In the genomic region with DNA sequence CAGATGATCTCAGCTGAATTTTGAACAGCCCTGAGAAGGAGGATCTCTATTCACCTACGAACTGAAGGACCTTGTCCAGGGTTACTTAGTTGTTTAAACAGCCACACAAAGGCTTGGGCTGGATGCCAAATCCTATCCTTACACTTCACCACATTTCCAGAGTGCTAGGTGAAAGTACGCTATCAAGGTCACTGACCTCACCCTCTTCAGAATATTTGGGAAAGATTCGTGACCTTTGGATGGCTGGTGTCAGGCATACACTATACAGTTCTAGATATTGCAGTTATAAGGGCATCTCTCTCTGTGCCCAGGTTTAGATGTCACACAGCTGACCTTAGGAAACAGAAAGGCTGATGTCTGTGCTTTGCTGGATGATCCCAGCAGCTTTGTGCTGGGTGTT, we compare ENCODE assay signal across 20 cellular contexts.
DNase-seq lines count a peak whose midpoint lies in the region; ATAC-seq, FAIRE-seq and TF ChIP-seq lines count a peak whose summit lies in the region.
"Had no signal": no experiment of that assay in that cellular context is flagged by ENCODE, and none has a peak within 500 bp of the region (broad histone marks: within the 10 kb centered on the region; RNA-seq: fewer than 3 reads in every experiment).

No MANE protein-coding gene starts in this region.

- H3K4me3 ChIP-seq in A549 = no peak overlapping the region
- H3K4me3 ChIP-seq: adrenal gland had no signal

- TF ChIP-seq CTCF in A549 (IDR thresholded peaks at IDR 0.05) = no peak

- DNase-seq in A549 (ENCODE audit: low read depth in 1 of 2, low spot score in 1 of 2) = peak in 1 of 2 experiments; percentile 41
- peak in 2 of 3 experiments; percentile 24 to 56 for DNase-seq in NCI-H1417 (lab: John Stamatoyannopoulos, UW)
- DNase-seq in SHP77 (lab: John Stamatoyannopoulos, UW) = peak; percentile 26 to 30
- DNase-seq in left colon = peak in 1 of 2 donors; percentile 22
- DNase-seq in amniotic stem cell (lab: John Stamatoyannopoulos, UW) = no peak
- DNase-seq in activated CD4-positive, alpha-beta T cell treated with anti-CD3 and anti-CD28 coated beads for 36 hours = no peak
- no peak for DNase-seq in NCI-H2081 (lab: John Stamatoyannopoulos, UW)
- DNase-seq: activated CD8-positive, alpha-beta T cell treated with anti-CD3 and anti-CD28 coated beads, Interleukin-2, amount 10 ng/mL, durations not matched to agents 7 days and 5 days; CD4-positive, alpha-beta T cell; foreskin melanocyte; mesendoderm; NCI-H1694; retina had no signal

- H3K36me3 Mint-ChIP-seq in activated CD4-positive, alpha-beta T cell treated with anti-CD3 and anti-CD28 coated beads for 36 hours (ENCODE audit: low read depth) = no peaks in the 10 kb centered on the region

- ATAC-seq in A549 = peak in 1 of 2 experiments; percentile 35; a peak in 3 of 6 replicates
- ATAC-seq in left colon = peak; percentile 84
- no peak for ATAC-seq in GM19035 (IDR thresholded peaks at IDR 0.05; ENCODE audit: unreplicated experiment)
- ATAC-seq in activated CD4-positive, alpha-beta T cell treated with anti-CD3 and anti-CD28 coated beads for 36 hours = no peak
- ATAC-seq: activated CD8-positive, alpha-beta T cell treated with anti-CD3 and anti-CD28 coated beads, Interleukin-2, amount 10 ng/mL, durations not matched to agents 7 days and 5 days had no signal

- H3K27ac Mint-ChIP-seq in activated CD4-positive, alpha-beta T cell treated with anti-CD3 and anti-CD28 coated beads for 36 hours = no peak overlapping the region
- H3K27ac Mint-ChIP-seq: activated CD8-positive, alpha-beta T cell treated with anti-CD3 and anti-CD28 coated beads, Interleukin-2, amount 10 ng/mL, durations not matched to agents 7 days and 5 days; activated T-helper 2 cell treated with anti-CD3 and anti-CD28 coated beads, Interferon-gamma antibody, Interleukin-2, Interleukin-4, amounts not matched to agents 10 μg/mL and 5 μg/mL and 100 μg/mL, durations not matched to agents 14 hours and 24 hours and 36 hours; CD4-positive, alpha-beta T cell had no signal

- no peaks in the 10 kb centered on the region for H3K4me1 Mint-ChIP-seq in activated CD4-positive, alpha-beta T cell treated with anti-CD3 and anti-CD28 coated beads for 36 hours

- no peaks in the 10 kb centered on the region for H3K27me3 Mint-ChIP-seq in activated CD4-positive, alpha-beta T cell treated with anti-CD3 and anti-CD28 coated beads for 36 hours
- H3K27me3 Mint-ChIP-seq: CD4-positive, alpha-beta T cell had no signal

- no peak for FAIRE-seq in A549 (lab: Jason Lieb, UNC)
- FAIRE-seq: endothelial cell of umbilical vein had no signal

- TF ChIP-seq POLR2A in A549 (IDR thresholded peaks at IDR 0.05; ENCODE audit: low read length) = no peak

- POLR2A ChIA-PET in A549 (lab: Yijun Ruan, JAX) = no interaction called here
- POLR2A ChIA-PET in activated CD4-positive, alpha-beta T cell treated with anti-CD3 and anti-CD28 coated beads for 36 hours (lab: Charles Lee) = no interaction called here

- TF ChIP-seq RAD21 in A549 (conservative IDR thresholded peaks at IDR 0.05 in 1 of 2, IDR thresholded peaks at IDR 0.05 in 1 of 2) = no peak

- no peak for TF ChIP-seq EP300 in A549 (IDR thresholded peaks at IDR 0.05)

- peak overlapping the region in 1 of 2 experiments; percentile 7; a peak in 1 of 6 replicates for H3K27ac ChIP-seq in A549
- H3K27ac ChIP-seq: adrenal gland, KMS-11, RWPE1 had no signal

- H3K9me3 Mint-ChIP-seq in activated CD4-positive, alpha-beta T cell treated with anti-CD3 and anti-CD28 coated beads for 36 hours (ENCODE audit: low read depth) = no peaks in the 10 kb centered on the region
- H3K9me3 Mint-ChIP-seq: activated T-helper 2 cell treated with anti-CD3 and anti-CD28 coated beads, Interferon-gamma antibody, Interleukin-2, Interleukin-4, amounts not matched to agents 10 μg/mL and 5 μg/mL and 100 μg/mL, durations not matched to agents 14 hours and 24 hours and 36 hours; CD4-positive, alpha-beta T cell; neural crest cell had no signal

- H3K4me2 ChIP-seq in A549 = peak overlapping the region; percentile 3
- H3K4me2 ChIP-seq: KMS-11 had no signal

- intact Hi-C loops in left colon (cut with DNase I, micrococcal nuclease) = no loop called here
- intact Hi-C loops in activated CD4-positive, alpha-beta T cell treated with anti-CD3 and anti-CD28 coated beads for 36 hours (cut with DNase I, micrococcal nuclease) = no loop called here

- H3K4me3 Mint-ChIP-seq in activated CD4-positive, alpha-beta T cell treated with anti-CD3 and anti-CD28 coated beads for 36 hours = no peak overlapping the region
- H3K4me3 Mint-ChIP-seq: activated CD8-positive, alpha-beta T cell treated with anti-CD3 and anti-CD28 coated beads, Interleukin-2, amount 10 ng/mL, durations not matched to agents 7 days and 5 days; CD4-positive, alpha-beta T cell; neural crest cell had no signal

- 39% methylated on average over 3 of the region's 3 CpGs for WGBS in A549 (ENCODE audit: missing lambda C conversion rate)

- CTCF ChIA-PET in A549 (lab: Yijun Ruan, JAX) = interaction anchor here (1.0 kb wide), 1 partner anchor 415 kb away, joined by 3 read pairs; no protein-coding TSS in a partner anchor
- CTCF ChIA-PET in activated CD4-positive, alpha-beta T cell treated with anti-CD3 and anti-CD28 coated beads for 36 hours (lab: Charles Lee) = no interaction called here

- peaks cover 54% of the 10 kb centered on the region for H3K4me1 ChIP-seq in A549

- no peaks in the 10 kb centered on the region for H3K9me3 ChIP-seq in A549
- H3K9me3 ChIP-seq: adrenal gland had no signal

TF ChIP-seq in A549, 52 proteins besides CTCF, POLR2A, EP300 and RAD21:
- no peak for TF ChIP-seq MYC (IDR thresholded peaks at IDR 0.05; ENCODE audit: borderline replicate concordance, low read length)
- TF ChIP-seq NPAS2 (CRISPR knock-in tag; IDR thresholded peaks at IDR 0.05; ENCODE audit: borderline replicate concordance) = no peak
- TF ChIP-seq, protein P1, sequence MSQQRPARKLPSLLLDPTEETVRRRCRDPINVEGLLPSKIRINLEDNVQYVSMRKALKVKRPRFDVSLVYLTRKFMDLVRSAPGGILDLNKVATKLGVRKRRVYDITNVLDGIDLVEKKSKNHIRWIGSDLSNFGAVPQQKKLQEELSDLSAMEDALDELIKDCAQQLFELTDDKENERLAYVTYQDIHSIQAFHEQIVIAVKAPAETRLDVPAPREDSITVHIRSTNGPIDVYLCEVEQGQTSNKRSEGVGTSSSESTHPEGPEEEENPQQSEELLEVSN (IDR thresholded peaks at IDR 0.05; ENCODE audit: borderline replicate concordance, low read depth) = no peak
- no peak for TF ChIP-seq BHLHE40 (IDR thresholded peaks at IDR 0.05; ENCODE audit: low read depth, low read length)
- TF ChIP-seq TP53 (CRISPR knock-in tag; IDR thresholded peaks at IDR 0.05) = no peak
- no peak for TF ChIP-seq JUNB (IDR thresholded peaks at IDR 0.05)
- no peak for TF ChIP-seq ZSCAN20 (CRISPR knock-in tag; IDR thresholded peaks at IDR 0.05)
- no peak for TF ChIP-seq ZNF302 (CRISPR knock-in tag; IDR thresholded peaks at IDR 0.05)
- no peak for TF ChIP-seq CHD4 (IDR thresholded peaks at IDR 0.05; ENCODE audit: borderline replicate concordance)
- TF ChIP-seq SMC3 (IDR thresholded peaks at IDR 0.05) = no peak
- TF ChIP-seq RCOR1 (IDR thresholded peaks at IDR 0.05; ENCODE audit: low read depth, low read length) = no peak
- TF ChIP-seq, protein P2, sequence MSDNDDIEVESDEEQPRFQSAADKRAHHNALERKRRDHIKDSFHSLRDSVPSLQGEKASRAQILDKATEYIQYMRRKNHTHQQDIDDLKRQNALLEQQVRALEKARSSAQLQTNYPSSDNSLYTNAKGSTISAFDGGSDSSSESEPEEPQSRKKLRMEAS (IDR thresholded peaks at IDR 0.05) = no peak
- no peak for TF ChIP-seq FOXS1 (CRISPR knock-in tag; IDR thresholded peaks at IDR 0.05)
- TF ChIP-seq REST (IDR thresholded peaks at IDR 0.05) = no peak
- TF ChIP-seq ZC3H11A (IDR thresholded peaks at IDR 0.05) = no peak
- TF ChIP-seq CBX2 (IDR thresholded peaks at IDR 0.05; ENCODE audit: borderline replicate concordance, low read depth) = no peak

Comparison
In these comparisons a context has a peak if more than half of its experiments do, and no peak if none do; other contexts are left out.
1. DNase-seq: peak in NCI-H1417 (2 of 3) and SHP77 (2 of 2); none in amniotic stem cell (single experiment), activated CD4-positive, alpha-beta T cell treated with anti-CD3 and anti-CD28 coated beads for 36 hours (single experiment) and NCI-H2081 (0 of 2).